ENCODE assay signal across 8 cellular contexts in the genomic region with DNA sequence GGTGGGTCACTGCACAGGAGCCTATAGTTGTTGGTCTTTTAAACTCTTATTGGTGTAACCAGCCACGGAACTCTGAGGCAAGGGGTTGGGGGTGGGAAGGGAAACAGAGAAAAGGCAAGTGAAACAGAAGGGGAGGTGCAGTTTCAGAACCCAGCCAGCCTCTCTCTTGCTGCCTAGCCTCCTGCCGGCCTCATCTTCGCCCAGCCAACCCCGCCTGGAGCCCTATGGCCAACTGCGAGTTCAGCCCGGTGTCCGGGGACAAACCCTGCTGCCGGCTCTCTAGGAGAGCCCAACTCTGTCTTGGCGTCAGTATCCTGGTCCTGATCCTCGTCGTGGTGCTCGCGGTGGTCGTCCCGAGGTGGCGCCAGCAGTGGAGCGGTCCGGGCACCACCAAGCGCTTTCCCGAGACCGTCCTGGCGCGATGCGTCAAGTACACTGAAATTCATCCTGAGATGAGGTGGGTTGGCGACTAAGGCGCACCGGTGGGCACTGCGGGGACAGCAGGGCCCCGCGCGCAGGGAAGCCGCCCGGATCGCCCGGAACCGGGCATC. TPM values are rescaled to one million over a fixed set of nuclear protein-coding genes. Genes with fewer than 3 reads are reported as not detected.
DNase-seq lines count a peak whose midpoint lies in the region; ATAC-seq and TF ChIP-seq lines count a peak whose summit lies in the region.

A gene (plus strand): TSS at position 138 of the 551 bp plus-strand sequence. CDS start 87 bp downstream, at position 225.

- H3K36me3 ChIP-seq in KOPT-K1 (ENCODE audit: insufficient read depth, low read length), result peaks cover 25% of the 10 kb centered on the region

- intact Hi-C loops in right cardiac atrium (cut with DNase I), result no loop called here
- intact Hi-C loops in sciatic nerve (cut with DNase I), result no loop called here

- H3K27ac ChIP-seq in KOPT-K1 (ENCODE audit: low read depth, low read length, poor library complexity, severe bottlenecking), result peak within 1 kb of the TSS; percentile 75
- peak within 1 kb of the TSS; percentile 29 for H3K27ac ChIP-seq in right cardiac atrium (ENCODE audit: low read length)

- ATAC-seq in GM21619 (IDR thresholded peaks at IDR 0.05; ENCODE audit: unreplicated experiment) (peak; percentile 63), right cardiac atrium (peak; percentile 72 to 81), sciatic nerve (peak; percentile 65)

- H3K4me1 ChIP-seq in right cardiac atrium (ENCODE audit: control insufficient read depth, insufficient read depth, low read length), result no peaks in the 10 kb centered on the region

- peak within 1 kb of the TSS; percentile 65 for H3K4me3 ChIP-seq in right cardiac atrium (ENCODE audit: low read length)

- H3K9me3 ChIP-seq in KOPT-K1 (ENCODE audit: insufficient read depth, low read length, poor library complexity, severe bottlenecking), result no peaks in the 10 kb centered on the region
- H3K9me3 ChIP-seq in right cardiac atrium (ENCODE audit: control insufficient read depth, low read length), result no peaks in the 10 kb centered on the region

- H3K27me3 ChIP-seq in right cardiac atrium (ENCODE audit: control insufficient read depth, insufficient read depth), result no peaks in the 10 kb centered on the region

- DNase-seq in GM10266 (ENCODE audit: extremely low spot score) (peak; percentile 78), right cardiac atrium (peak; percentile 56 to 81 (median 77)), sciatic nerve (ENCODE audit: low spot score) (no peak), DMS79 treated with DMSO at 0.1 percent for 48 hours (lab: John Stamatoyannopoulos, UW) (no peak), NCI-H187 (lab: John Stamatoyannopoulos, UW) (no peak)
- peak; percentile 25 for DNase-seq in activated T-helper 9 cell treated with anti-CD3 and anti-CD28 coated beads, Interleukin-2, amount 50 U/mL, for 16 hours (ENCODE audit: low read depth)

- 2% methylated on average over 36 of the region's 36 CpGs for WGBS in right cardiac atrium

- TF ChIP-seq CTCF in GM10266 (IDR thresholded peaks at IDR 0.05; ENCODE audit: control insufficient read depth, insufficient read depth, low read depth, missing control alignments), result no peak

RNA-seq across cellular contexts. Expression of the gene that starts here (rescaled TPM):
- total RNA-seq in right cardiac atrium (10 to 100 TPM in 1 of 4 donors, 1 to 10 TPM in 3; 3.2 to 10.3 (median 5.8) TPM), sciatic nerve (3.4 TPM)
- 3.5 TPM for polyA plus RNA-seq in right cardiac atrium

Comparison
In these comparisons a context has a peak if more than half of its experiments do, and no peak if none do; other contexts are left out.
1. DNase-seq: peak in GM10266 (single experiment), activated T-helper 9 cell treated with anti-CD3 and anti-CD28 coated beads, Interleukin-2, amount 50 U/mL, for 16 hours (single experiment) and right cardiac atrium (3 of 3); none in sciatic nerve (single experiment), DMS79 treated with DMSO at 0.1 percent for 48 hours (single experiment) and NCI-H187 (0 of 2).
2. Peak in every context shown above with its lines, with median percentiles within 50 percentile points of each other: ATAC-seq.